In genomic region chr11:62025429-62026105, GRCh38 we compare ENCODE assay signal across 8 cellular contexts. TPM values are rescaled to one million over a fixed set of nuclear protein-coding genes. Genes with fewer than 3 reads are reported as not detected.
DNase-seq lines count a peak whose midpoint lies in the region; ATAC-seq and TF ChIP-seq lines count a peak whose summit lies in the region.

No MANE protein-coding gene starts in this region.

- H2BK12ac ChIP-seq in mesenchymal stem cell (ENCODE audit: low read length in 2 of 2) = no peak overlapping the region

- no peak overlapping the region for H2BK15ac ChIP-seq in mesenchymal stem cell (ENCODE audit: low read depth, poor library complexity, severe bottlenecking)

- peak overlapping the region; percentile 84 for H3K9ac ChIP-seq in mesenchymal stem cell (ENCODE audit: low read length)

- H3K23ac ChIP-seq in mesenchymal stem cell (ENCODE audit: low read length in 2 of 2) = no peak overlapping the region

- peak overlapping the region; percentile 6 for H3K4me2 ChIP-seq in mesenchymal stem cell (ENCODE audit: low read length, poor library complexity, severe bottlenecking)

- H3K27me3 ChIP-seq in mesenchymal stem cell (ENCODE audit: control insufficient read depth in 1 of 2, insufficient read depth in 1 of 2, low read length in 2 of 2) = peaks cover 0 to 3% of the 10 kb centered on the region in 2 experiments

- H3K36me3 ChIP-seq in mesenchymal stem cell (ENCODE audit: control insufficient read depth in 1 of 2, insufficient read depth in 2 of 2, low read depth in 1 of 2, low read length in 2 of 2) = no peaks in the 10 kb centered on the region

- ATAC-seq in activated CD4-positive, CD25-positive, alpha-beta regulatory T cell treated with anti-CD3 and anti-CD28 coated beads, Interleukin-2, amount 50 U/mL, for 24 hours = peak; percentile 86 to 87

- no peak overlapping the region for H2BK120ac ChIP-seq in mesenchymal stem cell (ENCODE audit: low read depth, low read length)

- no peak overlapping the region for H3K27ac ChIP-seq in mesenchymal stem cell (ENCODE audit: low read length, poor library complexity, severe bottlenecking)

- no peak overlapping the region for H3K4ac ChIP-seq in mesenchymal stem cell (ENCODE audit: low read depth in 1 of 2, low read length in 2 of 2)

- H2AFZ ChIP-seq in mesenchymal stem cell (ENCODE audit: low read depth, low read length) = no peak overlapping the region

- no peak overlapping the region for H2AK5ac ChIP-seq in mesenchymal stem cell (ENCODE audit: low read length, severe bottlenecking)

- 51% methylated on average over 13 of the region's 13 CpGs for WGBS in mesenchymal stem cell

- no peak overlapping the region for H3K14ac ChIP-seq in mesenchymal stem cell (ENCODE audit: low read length in 2 of 2)

- H3K9me3 ChIP-seq in mesenchymal stem cell (ENCODE audit: control insufficient read depth, low read length) = peaks cover 15% of the 10 kb centered on the region

- DNase-seq in HuH-7 (ENCODE audit: low spot score) = peak; percentile 84
- DNase-seq in cerebellar cortex (ENCODE audit: low spot score) = peak; percentile 5
- peak; percentile 95 for DNase-seq in mesenchymal stem cell
- peak; percentile 10 for DNase-seq in stimulated activated CD8-positive, alpha-beta memory T cell treated with anti-CD3 and anti-CD28 coated beads, Interleukin-4, amount 100 ng/mL, for 24 hours (ENCODE audit: low read depth)
- DNase-seq in NAMALWA (ENCODE audit: low spot score) = no peak
- DNase-seq in D341Med (ENCODE audit: low spot score) = no peak

- TF ChIP-seq POLR2A in GM19193 (IDR thresholded peaks at IDR 0.05; ENCODE audit: extremely low read depth, insufficient read depth, insufficient read length) = peak; percentile 24

- H3K18ac ChIP-seq in mesenchymal stem cell (ENCODE audit: low read depth in 1 of 2, low read length in 2 of 2) = no peak overlapping the region

- H3K79me1 ChIP-seq in mesenchymal stem cell (replicated peaks; ENCODE audit: low read length, poor library complexity, severe bottlenecking) = no peaks in the 10 kb centered on the region

- H2BK5ac ChIP-seq in mesenchymal stem cell (ENCODE audit: low read depth, low read length, poor library complexity, severe bottlenecking) = no peak overlapping the region

- peaks cover 4% of the 10 kb centered on the region for H3K4me1 ChIP-seq in mesenchymal stem cell (ENCODE audit: control insufficient read depth, insufficient read depth, low read depth, low read length)

- no peak overlapping the region for H4K91ac ChIP-seq in mesenchymal stem cell (ENCODE audit: low read length)

- peak overlapping the region in 1 of 2 experiments; percentile 55 for H3K4me3 ChIP-seq in mesenchymal stem cell (ENCODE audit: insufficient read depth in 1 of 2, low read depth in 1 of 2, low read length in 2 of 2)

- H4K8ac ChIP-seq in mesenchymal stem cell (ENCODE audit: low read length) = no peak overlapping the region

RNA-seq across cellular contexts. Expression of gene FTH1, which starts 58.1 kb away (rescaled TPM):
- polyA plus RNA-seq in mesenchymal stem cell (2013, experiment 1 of 2) = 3,841 TPM
- polyA plus RNA-seq in mesenchymal stem cell (2013, experiment 2 of 2) = 3,893 TPM

Comparison
In these comparisons a context has a peak if more than half of its experiments do, and no peak if none do; other contexts are left out.
1. DNase-seq: peak in HuH-7 (single experiment), cerebellar cortex (single experiment), mesenchymal stem cell (single experiment) and stimulated activated CD8-positive, alpha-beta memory T cell treated with anti-CD3 and anti-CD28 coated beads, Interleukin-4, amount 100 ng/mL, for 24 hours (single experiment); none in NAMALWA (single experiment) and D341Med (single experiment).